13 cellular contexts compared by ENCODE assay signal in the genomic region with DNA sequence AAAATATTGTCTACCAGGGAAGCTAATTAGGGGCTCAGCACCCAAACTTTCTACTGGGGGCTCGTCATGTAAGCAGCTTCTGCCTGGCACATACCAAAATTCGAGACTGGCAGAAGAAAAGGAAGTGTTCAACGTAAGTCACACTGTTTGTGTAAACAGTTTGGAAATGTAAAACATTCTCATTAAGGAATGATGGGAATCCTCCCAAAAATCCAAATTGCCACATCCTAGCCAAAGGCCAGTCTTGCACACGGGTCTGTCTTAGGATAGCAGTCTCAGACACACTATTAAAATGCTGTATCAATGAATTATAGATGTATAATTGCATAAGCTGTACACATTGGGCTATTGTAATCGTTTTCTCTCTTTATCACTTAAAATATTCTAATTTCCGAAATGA.
"Had no signal": no experiment of that assay in that cellular context is flagged by ENCODE, and none has a peak within 500 bp of the region (broad histone marks: within the 10 kb centered on the region; RNA-seq: fewer than 3 reads in every experiment).

No MANE protein-coding gene starts in this region.

- FAIRE-seq: pancreas, small intestine had no signal

- H3K4me3 ChIP-seq: heart left ventricle, pancreas, uterus had no signal

- H3K27ac ChIP-seq: brain microvascular endothelial cell, heart left ventricle, uterus had no signal

- H3K9me3 ChIP-seq: heart left ventricle, pancreas, uterus had no signal

- H3K36me3 ChIP-seq: uterus had no signal

- DNase-seq: activated T-cell treated with anti-CD3 and anti-CD28 coated beads, Interleukin-2, amount 50 U/mL, for 1 hour; amygdala; brain microvascular endothelial cell; cerebellar nuclear complex; dermis blood vessel endothelial cell; endodermal cell; erythroblast; foreskin melanocyte; heart left ventricle; pancreas; retina; small intestine; uterus had no signal

- ATAC-seq: heart left ventricle had no signal

- H3K27me3 ChIP-seq: brain microvascular endothelial cell, heart left ventricle, pancreas, uterus had no signal

- H3K4me1 ChIP-seq: uterus had no signal
